In the genomic region with DNA sequence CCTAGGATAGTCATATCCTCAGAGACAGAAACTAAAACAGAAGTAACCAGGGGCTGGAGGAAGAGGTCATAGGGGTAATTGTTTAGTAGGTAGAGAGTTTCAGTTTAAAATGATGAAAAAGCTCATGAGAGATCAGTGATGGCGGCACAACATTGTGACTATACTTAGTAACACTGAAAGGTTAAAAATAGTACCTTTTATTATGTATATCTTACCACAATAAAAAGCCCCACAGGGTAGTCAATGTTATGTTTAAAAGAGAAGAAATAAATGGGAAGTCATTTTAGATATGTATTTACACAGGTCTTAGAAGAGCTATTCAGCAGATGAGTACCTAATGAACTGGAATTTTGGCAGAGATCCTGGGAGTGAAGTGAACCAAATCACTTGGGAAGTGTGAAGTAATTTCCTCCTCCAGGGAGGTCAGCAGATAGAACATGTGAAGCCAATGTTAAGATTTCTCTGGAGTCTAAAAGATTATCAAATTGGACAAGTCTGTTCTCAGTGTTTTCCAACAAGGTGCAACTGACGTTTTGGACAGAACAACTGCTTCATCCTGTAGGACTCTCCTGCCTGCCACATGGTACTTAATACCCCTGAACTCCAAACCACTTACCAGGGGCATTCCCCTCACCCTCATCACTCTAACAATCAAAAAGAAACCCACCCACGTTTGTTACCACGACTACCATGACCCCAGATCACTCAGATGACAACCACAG, we compare ENCODE assay signal across 8 cellular contexts. TPM values are rescaled to one million over a fixed set of nuclear protein-coding genes. Genes with fewer than 3 reads are reported as not detected.
DNase-seq lines count a peak whose midpoint lies in the region; ATAC-seq and TF ChIP-seq lines count a peak whose summit lies in the region.

No MANE protein-coding gene starts in this region.

- H2AFZ ChIP-seq in neuronal stem cell (ENCODE audit: low read length), result no peak overlapping the region

- no peak overlapping the region for H2AK5ac ChIP-seq in neuronal stem cell (ENCODE audit: low read depth, low read length)

- H3K4ac ChIP-seq in neuronal stem cell (ENCODE audit: low read length), result no peak overlapping the region

- no peak overlapping the region for H3K18ac ChIP-seq in neuronal stem cell (ENCODE audit: low read length)

- H3K4me1 Mint-ChIP-seq in immature natural killer cell, result peaks cover 0 to under 1% of the 10 kb centered on the region in 2 donors

- H2BK12ac ChIP-seq in neuronal stem cell (ENCODE audit: low read length), result no peak overlapping the region

- H3K27me3 Mint-ChIP-seq in immature natural killer cell (ENCODE audit: low read depth in 3 of 3), result peaks cover 0 to 6% (median 2%) of the 10 kb centered on the region in 3 donors

- H3K9ac ChIP-seq in neuronal stem cell (ENCODE audit: low read depth, low read length, poor library complexity), result no peak overlapping the region

- H2BK5ac ChIP-seq in neuronal stem cell (ENCODE audit: low read length), result no peak overlapping the region

- no peak overlapping the region for H3K4me3 ChIP-seq in choroid plexus epithelial cell (ENCODE audit: low read depth, low read length)
- H3K4me3 ChIP-seq in neuronal stem cell (ENCODE audit: low read length in 2 of 2), result no peak overlapping the region

- no peak for TF ChIP-seq CTCF in choroid plexus epithelial cell (conservative IDR thresholded peaks at IDR 0.05; ENCODE audit: low read depth, low read length)

- no peak overlapping the region for H3K23ac ChIP-seq in neuronal stem cell (ENCODE audit: low read depth, low read length, poor library complexity)

- no peaks in the 10 kb centered on the region for H3K36me3 Mint-ChIP-seq in immature natural killer cell

- no peak overlapping the region for H3K4me3 Mint-ChIP-seq in immature natural killer cell

- H3K79me1 ChIP-seq in neuronal stem cell (ENCODE audit: low read depth, low read length), result no peaks in the 10 kb centered on the region

- H3K36me3 ChIP-seq in neuronal stem cell (replicated peaks in 1 of 2; ENCODE audit: control insufficient read depth in 2 of 2, insufficient read depth in 2 of 2, low read length in 2 of 2), result peaks cover 0 to 5% of the 10 kb centered on the region in 2 donors

- no peak overlapping the region for H3K27ac ChIP-seq in neuronal stem cell (replicated peaks; ENCODE audit: low read length)

- ATAC-seq in GM18520 (IDR thresholded peaks at IDR 0.05; ENCODE audit: unreplicated experiment), result peak; percentile 83

- H3K9me3 ChIP-seq in neuronal stem cell (replicated peaks in 1 of 2; ENCODE audit: control insufficient read depth in 2 of 2, insufficient read depth in 1 of 2, low read depth in 1 of 2, low read length in 2 of 2), result peaks cover 0 to 14% of the 10 kb centered on the region in 2 donors

- no peaks in the 10 kb centered on the region for H3K27me3 ChIP-seq in neuronal stem cell (ENCODE audit: control insufficient read depth in 3 of 3, insufficient read depth in 3 of 3, low read depth in 1 of 3, low read length in 3 of 3)

- H3K9me3 Mint-ChIP-seq in immature natural killer cell, result peaks cover 0 to 1% (median 0%) of the 10 kb centered on the region in 6 donors

- DNase-seq in HCEC 1CT (peak; percentile 60), NCI-H2029 treated with DMSO at 0.1 percent for 48 hours (lab: John Stamatoyannopoulos, UW) (peak; percentile 89), choroid plexus epithelial cell (ENCODE audit: low read depth) (peak; percentile 74), neuronal stem cell (ENCODE audit: low spot score) (no peak), immature natural killer cell (no peak), T-helper 9 cell (no peak)
- DNase-seq in stimulated activated CD8-positive, alpha-beta memory T cell treated with anti-CD3 and anti-CD28 coated beads, Interleukin-4, amount 100 ng/mL, for 24 hours (ENCODE audit: low read depth), result peak; percentile 30

- H3K14ac ChIP-seq in neuronal stem cell (ENCODE audit: low read length), result no peak overlapping the region

- no peak overlapping the region for H4K8ac ChIP-seq in neuronal stem cell (ENCODE audit: low read depth, low read length)

- no peak overlapping the region for H3K4me2 ChIP-seq in neuronal stem cell (ENCODE audit: insufficient read depth, low read length, poor library complexity, severe bottlenecking)

- no peak overlapping the region for H2BK15ac ChIP-seq in neuronal stem cell (ENCODE audit: low read length)

- no peak overlapping the region for H4K91ac ChIP-seq in neuronal stem cell (ENCODE audit: low read depth, low read length, poor library complexity)

- no CpG with 5 or more reads among the region's 4 CpGs for WGBS in neuronal stem cell (ENCODE audit: extremely low coverage in 2 of 2, insufficient read length in 2 of 2, insufficient replicate concordance in 1 of 2), 2 donors

- H3K4me1 ChIP-seq in neuronal stem cell (ENCODE audit: control insufficient read depth in 2 of 2, insufficient read depth in 1 of 2, low read depth in 1 of 2, low read length in 2 of 2), result peaks cover 0 to 6% of the 10 kb centered on the region in 2 donors

- no peak overlapping the region for H3K27ac Mint-ChIP-seq in immature natural killer cell

- no peak overlapping the region for H2BK120ac ChIP-seq in neuronal stem cell (ENCODE audit: low read depth, low read length)

RNA-seq across cellular contexts. Expression of gene CDCA7L, which starts 6.4 kb away (rescaled TPM):
- 32.0 TPM for polyA plus RNA-seq in neuronal stem cell (2013, experiment 1 of 2)
- polyA plus RNA-seq in neuronal stem cell (2013, experiment 2 of 2), result 28.4 TPM
- 1 to 10 TPM; 4.3 to 6.3 (median 4.6) TPM for polyA plus RNA-seq in immature natural killer cell

Comparison
In these comparisons a context has a peak if more than half of its experiments do, and no peak if none do; other contexts are left out.
1. DNase-seq: peak in HCEC 1CT (single experiment), NCI-H2029 treated with DMSO at 0.1 percent for 48 hours (single experiment), choroid plexus epithelial cell (single experiment) and stimulated activated CD8-positive, alpha-beta memory T cell treated with anti-CD3 and anti-CD28 coated beads, Interleukin-4, amount 100 ng/mL, for 24 hours (single experiment); none in neuronal stem cell (single experiment), immature natural killer cell (0 of 3) and T-helper 9 cell (single experiment).